Comparison of ENCODE assay signal across 8 cellular contexts in genomic region chr14:103597623-103598372, GRCh38. TPM values are rescaled to one million over a fixed set of nuclear protein-coding genes. Genes with fewer than 3 reads are reported as not detected.
A peak's percentile ranks its signal among the peaks of the same experiment; 100 is the strongest.
DNase-seq lines count a peak whose midpoint lies in the region; ATAC-seq and TF ChIP-seq lines count a peak whose summit lies in the region.

No MANE protein-coding gene starts in this region.

- CTCF ChIA-PET in AG04450 (lab: Charles Lee), result interaction anchor here (0.7 kb wide), 1 partner anchor 51 kb away, joined by 4 read pairs; no protein-coding TSS in a partner anchor

- H3K27ac ChIP-seq in AG04450 (ENCODE audit: low read depth, low read length) (peak overlapping the region; percentile 61), esophagus squamous epithelium (no peak overlapping the region)

- H3K9me3 ChIP-seq in AG04450 (ENCODE audit: control insufficient read depth, insufficient read depth, low read length), result no peaks in the 10 kb centered on the region
- no peaks in the 10 kb centered on the region for H3K9me3 ChIP-seq in esophagus squamous epithelium

- H3K4me3 ChIP-seq in AG04450 (ENCODE audit: low read depth, low read length) (no peak overlapping the region), esophagus squamous epithelium (no peak overlapping the region)

- POLR2A ChIA-PET in AG04450 (lab: Yijun Ruan, JAX), result no interaction called here

- WGBS in esophagus squamous epithelium, 2 donors, result 64% methylated on average over 9 of the region's 10 CpGs

- no peaks in the 10 kb centered on the region for H3K27me3 ChIP-seq in AG04450 (ENCODE audit: control insufficient read depth, insufficient read depth, low read length)
- H3K27me3 ChIP-seq in esophagus squamous epithelium, result no peaks in the 10 kb centered on the region

- DNase-seq in AG04450 (ENCODE audit: low read depth, low spot score), result peak; percentile 78
- DNase-seq in HPDE6-E6E7 (ENCODE audit: extremely low spot score), result peak; percentile 99
- DNase-seq in hepatic stellate cell (ENCODE audit: low spot score), result peak; percentile 98
- DNase-seq in left lobe of liver (ENCODE audit: low spot score), result no peak
- DNase-seq in esophagus squamous epithelium (lab: John Stamatoyannopoulos, UW), result no peak
- DNase-seq in activated effector memory CD4-positive, alpha-beta T cell treated with anti-CD3 and anti-CD28 coated beads, Interleukin-2, amount 50 U/mL, for 16 hours, result no peak

- H3K36me3 Mint-ChIP-seq in activated T-helper 17 cell treated with anti-CD3 and anti-CD28 coated beads, Interleukin-2, amount 50 U/mL, for 72 hours (ENCODE audit: low read depth), result no peaks in the 10 kb centered on the region

- no peaks in the 10 kb centered on the region for H3K9me3 Mint-ChIP-seq in activated T-helper 17 cell treated with anti-CD3 and anti-CD28 coated beads, Interleukin-2, amount 50 U/mL, for 72 hours

- no peak for TF ChIP-seq POLR2A in esophagus squamous epithelium (IDR thresholded peaks at IDR 0.05)

- H3K27ac Mint-ChIP-seq in activated T-helper 17 cell treated with anti-CD3 and anti-CD28 coated beads, Interleukin-2, amount 50 U/mL, for 72 hours, result no peak overlapping the region

- ATAC-seq in activated T-helper 17 cell treated with anti-CD3 and anti-CD28 coated beads, Interleukin-2, amount 50 U/mL, for 72 hours (replicated peaks), result peak; percentile 70
- ATAC-seq in GM21529 (IDR thresholded peaks at IDR 0.05; ENCODE audit: unreplicated experiment) (no peak), left lobe of liver (no peak)

- H3K4me3 Mint-ChIP-seq in activated T-helper 17 cell treated with anti-CD3 and anti-CD28 coated beads, Interleukin-2, amount 50 U/mL, for 72 hours, result no peak overlapping the region

- no peaks in the 10 kb centered on the region for H3K27me3 Mint-ChIP-seq in activated T-helper 17 cell treated with anti-CD3 and anti-CD28 coated beads, Interleukin-2, amount 50 U/mL, for 72 hours

- no peak for TF ChIP-seq CTCF in AG04450 (IDR thresholded peaks at IDR 0.05; ENCODE audit: low read depth, low read length)
- no peak for TF ChIP-seq CTCF in esophagus squamous epithelium (IDR thresholded peaks at IDR 0.05)

- intact Hi-C loops in esophagus squamous epithelium (cut with DNase I), result no loop called here

- no peaks in the 10 kb centered on the region for H3K36me3 ChIP-seq in esophagus squamous epithelium

- H3K4me1 Mint-ChIP-seq in activated T-helper 17 cell treated with anti-CD3 and anti-CD28 coated beads, Interleukin-2, amount 50 U/mL, for 72 hours, result no peaks in the 10 kb centered on the region

- H3K4me1 ChIP-seq in esophagus squamous epithelium, result peaks cover 4 to 34% (median 19%) of the 10 kb centered on the region in 3 donors

RNA-seq across cellular contexts. Expression of gene KLC1, which starts 31.2 kb away (rescaled TPM):
- 126 and 160 TPM in 2 replicates for polyA plus RNA-seq in AG04450 (2011; rRNA removed)
- polyA minus RNA-seq in AG04450 (2011; rRNA and poly(A)+ RNA removed), result 134 and 150 TPM in 2 replicates
- 100 to 1,000 TPM; 135 to 137 TPM for total RNA-seq in activated T-helper 17 cell treated with anti-CD3 and anti-CD28 coated beads, Interleukin-2, amount 50 U/mL, for 72 hours
- total RNA-seq in left lobe of liver (56.6 TPM), esophagus squamous epithelium (100 to 1,000 TPM; 101 to 285 (median 194) TPM)

RNA-seq across cellular contexts. Expression of gene COA8, which starts 35.0 kb away (rescaled TPM):
- polyA plus RNA-seq in AG04450 (2011; rRNA removed), result 25.8 and 29.8 TPM in 2 replicates
- polyA minus RNA-seq in AG04450 (2011; rRNA and poly(A)+ RNA removed), result 5.7 and 6.3 TPM in 2 replicates
- 10 to 100 TPM; 30.9 to 39.9 TPM for total RNA-seq in activated T-helper 17 cell treated with anti-CD3 and anti-CD28 coated beads, Interleukin-2, amount 50 U/mL, for 72 hours
- total RNA-seq in left lobe of liver (17.1 TPM), esophagus squamous epithelium (10 to 100 TPM; 18.2 to 28.7 (median 22.7) TPM)

RNA-seq across cellular contexts. Expression of gene BAG5, which starts 35.3 kb away (rescaled TPM):
- 10.5 and 12.5 TPM in 2 replicates for polyA plus RNA-seq in AG04450 (2011; rRNA removed)
- polyA minus RNA-seq in AG04450 (2011; rRNA and poly(A)+ RNA removed), result 12.7 and 15.0 TPM in 2 replicates
- 10 to 100 TPM; 21.0 to 33.2 TPM for total RNA-seq in activated T-helper 17 cell treated with anti-CD3 and anti-CD28 coated beads, Interleukin-2, amount 50 U/mL, for 72 hours
- 7.5 TPM for total RNA-seq in left lobe of liver
- total RNA-seq in esophagus squamous epithelium, result 10 to 100 TPM; 24.8 to 32.4 (median 28.5) TPM

Comparison
In these comparisons a context has a peak if more than half of its experiments do, and no peak if none do; other contexts are left out.
1. DNase-seq: peak in AG04450 (single experiment), HPDE6-E6E7 (single experiment) and hepatic stellate cell (single experiment); none in left lobe of liver (single experiment), esophagus squamous epithelium (single experiment) and activated effector memory CD4-positive, alpha-beta T cell treated with anti-CD3 and anti-CD28 coated beads, Interleukin-2, amount 50 U/mL, for 16 hours (single experiment).